In the genomic region with DNA sequence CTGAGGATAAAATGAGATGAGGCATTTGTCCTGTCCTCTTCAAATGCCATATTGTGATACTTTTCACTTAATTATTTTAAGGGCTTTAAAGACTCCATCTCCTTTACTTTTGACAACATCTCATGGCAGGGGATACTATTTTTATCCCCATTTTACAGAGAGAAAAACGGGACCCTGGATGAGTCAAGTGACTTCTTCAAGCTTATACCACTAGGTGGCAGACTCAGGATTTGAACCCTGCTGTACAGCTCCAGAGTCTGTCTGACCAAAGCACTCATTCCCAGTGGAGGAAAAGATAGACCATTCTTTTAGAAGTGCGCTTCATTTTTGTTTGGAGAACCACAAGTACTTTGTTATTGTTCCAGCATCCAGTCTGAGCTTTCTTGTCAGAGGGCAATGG, we compare ENCODE assay signal across 8 cellular contexts. TPM values are rescaled to one million over a fixed set of nuclear protein-coding genes. Genes with fewer than 3 reads are reported as not detected.
DNase-seq lines count a peak whose midpoint lies in the region; ATAC-seq, FAIRE-seq and TF ChIP-seq lines count a peak whose summit lies in the region.

No MANE protein-coding gene starts in this region.

- no peaks in the 10 kb centered on the region for H3K9me3 Mint-ChIP-seq in natural killer cell treated with Interleukin-12 subunit alpha and Interleukin-12 subunit beta and Interleukin-15 and Interleukin-18, amount 100 ng/mL, for 72 hours
- H3K9me3 Mint-ChIP-seq in stimulated activated naive CD8-positive, alpha-beta T cell treated with anti-CD3 and anti-CD28 coated beads, Interleukin-15, amount 100 ng/mL, for 72 hours: no peaks in the 10 kb centered on the region

- no peak overlapping the region for H3K4me3 ChIP-seq in WERI-Rb-1 (ENCODE audit: low read depth, low read length)

- peak; percentile 52 for ATAC-seq in left lobe of liver
- no peak for ATAC-seq in natural killer cell treated with Interleukin-12 subunit alpha and Interleukin-12 subunit beta and Interleukin-15 and Interleukin-18, amount 100 ng/mL, for 72 hours
- ATAC-seq in GM18505 (IDR thresholded peaks at IDR 0.05; ENCODE audit: unreplicated experiment): no peak
- no peak for ATAC-seq in stimulated activated naive CD8-positive, alpha-beta T cell treated with anti-CD3 and anti-CD28 coated beads, Interleukin-15, amount 100 ng/mL, for 72 hours

- peaks cover 18% of the 10 kb centered on the region for H3K27me3 ChIP-seq in WERI-Rb-1 (ENCODE audit: insufficient read depth, low read depth, severe bottlenecking)

- H3K4me1 Mint-ChIP-seq in natural killer cell treated with Interleukin-12 subunit alpha and Interleukin-12 subunit beta and Interleukin-15 and Interleukin-18, amount 100 ng/mL, for 72 hours (ENCODE audit: low read depth in 2 of 2): no peaks in the 10 kb centered on the region
- H3K4me1 Mint-ChIP-seq in stimulated activated naive CD8-positive, alpha-beta T cell treated with anti-CD3 and anti-CD28 coated beads, Interleukin-15, amount 100 ng/mL, for 72 hours: no peaks in the 10 kb centered on the region

- no peak overlapping the region for H3K4me3 Mint-ChIP-seq in natural killer cell treated with Interleukin-12 subunit alpha and Interleukin-12 subunit beta and Interleukin-15 and Interleukin-18, amount 100 ng/mL, for 72 hours
- H3K4me3 Mint-ChIP-seq in stimulated activated naive CD8-positive, alpha-beta T cell treated with anti-CD3 and anti-CD28 coated beads, Interleukin-15, amount 100 ng/mL, for 72 hours: no peak overlapping the region

- no peaks in the 10 kb centered on the region for H3K36me3 ChIP-seq in WERI-Rb-1

- peaks cover 38 to 39% of the 10 kb centered on the region in 2 donors for H3K27me3 Mint-ChIP-seq in natural killer cell treated with Interleukin-12 subunit alpha and Interleukin-12 subunit beta and Interleukin-15 and Interleukin-18, amount 100 ng/mL, for 72 hours
- H3K27me3 Mint-ChIP-seq in stimulated activated naive CD8-positive, alpha-beta T cell treated with anti-CD3 and anti-CD28 coated beads, Interleukin-15, amount 100 ng/mL, for 72 hours: peaks cover 53% of the 10 kb centered on the region

- peaks cover 4% of the 10 kb centered on the region for H3K9me3 ChIP-seq in WERI-Rb-1 (ENCODE audit: severe bottlenecking)

- peak; percentile 61 for TF ChIP-seq CTCF in WERI-Rb-1 (IDR thresholded peaks at IDR 0.05; ENCODE audit: low read depth, low read length)

- no peaks in the 10 kb centered on the region for H3K36me3 Mint-ChIP-seq in natural killer cell treated with Interleukin-12 subunit alpha and Interleukin-12 subunit beta and Interleukin-15 and Interleukin-18, amount 100 ng/mL, for 72 hours

- DNase-seq in COLO829 (ENCODE audit: low spot score) (peak; percentile 45), HTR-8/SVneo (ENCODE audit: insufficient read length, low spot score) (peak; percentile 71), WERI-Rb-1 (peak; percentile 35), left lobe of liver (ENCODE audit: low spot score) (no peak), NCI-H1048 (lab: John Stamatoyannopoulos, UW) (no peak)
- DNase-seq in natural killer cell treated with Interleukin-12 subunit alpha and Interleukin-12 subunit beta and Interleukin-15 and Interleukin-18, amount 100 ng/mL, for 72 hours (ENCODE audit: low spot score): no peak
- DNase-seq in stimulated activated naive CD8-positive, alpha-beta T cell treated with anti-CD3 and anti-CD28 coated beads, Interleukin-15, amount 100 ng/mL, for 72 hours: no peak

- TF ChIP-seq POLR2A in GM18505 (IDR thresholded peaks at IDR 0.05; ENCODE audit: borderline replicate concordance, extremely low read depth, insufficient read depth, insufficient read length): no peak

- FAIRE-seq in HTR-8/SVneo (lab: Jason Lieb, UNC): peak; percentile 62

- H3K27ac Mint-ChIP-seq in natural killer cell treated with Interleukin-12 subunit alpha and Interleukin-12 subunit beta and Interleukin-15 and Interleukin-18, amount 100 ng/mL, for 72 hours: no peak overlapping the region
- no peak overlapping the region for H3K27ac Mint-ChIP-seq in stimulated activated naive CD8-positive, alpha-beta T cell treated with anti-CD3 and anti-CD28 coated beads, Interleukin-15, amount 100 ng/mL, for 72 hours

- no peak overlapping the region for H3K27ac ChIP-seq in WERI-Rb-1

RNA-seq across cellular contexts. Expression of gene SMOC1, which starts 1.7 kb away (rescaled TPM):
- total RNA-seq in left lobe of liver: 75.6 TPM
- total RNA-seq in natural killer cell treated with Interleukin-12 subunit alpha and Interleukin-12 subunit beta and Interleukin-15 and Interleukin-18, amount 100 ng/mL, for 72 hours: not detected

Comparison
In these comparisons a context has a peak if more than half of its experiments do, and no peak if none do; other contexts are left out.
1. DNase-seq: peak in COLO829 (single experiment), HTR-8/SVneo (single experiment) and WERI-Rb-1 (single experiment); none in left lobe of liver (single experiment), natural killer cell treated with Interleukin-12 subunit alpha and Interleukin-12 subunit beta and Interleukin-15 and Interleukin-18, amount 100 ng/mL, for 72 hours (single experiment), NCI-H1048 (single experiment) and stimulated activated naive CD8-positive, alpha-beta T cell treated with anti-CD3 and anti-CD28 coated beads, Interleukin-15, amount 100 ng/mL, for 72 hours (0 of 2).
2. RNA of gene SMOC1, which starts 1.7 kb away (total RNA-seq): 75.6 TPM in left lobe of liver (single experiment); not detected in natural killer cell treated with Interleukin-12 subunit alpha and Interleukin-12 subunit beta and Interleukin-15 and Interleukin-18, amount 100 ng/mL, for 72 hours; every median in the first group is over 10 times any median in the second.